In genomic region chr7:52689912-52690311, GRCh38 we compare ENCODE assay signal across 28 cellular contexts.
DNase-seq lines count a peak whose midpoint lies in the region; ATAC-seq, FAIRE-seq and TF ChIP-seq lines count a peak whose summit lies in the region.
"Had no signal": no experiment of that assay in that cellular context is flagged by ENCODE, and none has a peak within 500 bp of the region (broad histone marks: within the 10 kb centered on the region; RNA-seq: fewer than 3 reads in every experiment).

No MANE protein-coding gene starts in this region.

- ATAC-seq in GM23338 (no peak), GM18505 (IDR thresholded peaks at IDR 0.05; ENCODE audit: unreplicated experiment) (no peak), HepG2 (no peak)

- no peaks in the 10 kb centered on the region for H3K9me3 Mint-ChIP-seq in GM23338

- H2AFZ ChIP-seq in GM23338 (no peak overlapping the region), HepG2 (ENCODE audit: low read length) (no peak overlapping the region)
- H2AFZ ChIP-seq: PC-9 had no signal

- in situ Hi-C loops in HepG2 (cut with HindIII; ENCODE audit: extremely low pct_ligation_motif_present, low pct_unique_long_range_greater_than_20kb), result no loop called here

- no peak overlapping the region for H3K27ac ChIP-seq in GM23338 (ENCODE audit: low read depth)
- H3K27ac ChIP-seq in HepG2 (ENCODE audit: extremely low read length, insufficient read depth, low read length), result no peak overlapping the region
- no peak overlapping the region for H3K27ac ChIP-seq in small intestine (ENCODE audit: low read depth in 1 of 2, low read length in 1 of 2)
- H3K27ac ChIP-seq: 22Rv1, BLaER1, PC-9, RWPE1, SK-N-MC had no signal

- no peaks in the 10 kb centered on the region for H3K36me3 Mint-ChIP-seq in GM23338 (ENCODE audit: low read depth)
- H3K36me3 Mint-ChIP-seq: CD4-positive, alpha-beta memory T cell had no signal

- no peak overlapping the region for H3K4me3 ChIP-seq in GM23338
- H3K4me3 ChIP-seq in NB4 (ENCODE audit: low read depth, low read length), result no peak overlapping the region
- H3K4me3 ChIP-seq in HepG2 (replicated peaks in 1 of 3; ENCODE audit: insufficient read depth in 1 of 3, low read depth in 2 of 3, low read length in 3 of 3), result no peak overlapping the region
- H3K4me3 ChIP-seq in small intestine (ENCODE audit: low read depth in 1 of 2, low read length in 2 of 2), result no peak overlapping the region
- H3K4me3 ChIP-seq: BLaER1, PC-9, SK-N-MC had no signal

- intact Hi-C loops in HepG2 (cut with micrococcal nuclease; ENCODE audit: unreplicated experiment), result no loop called here

- H3K36me3 ChIP-seq in GM23338 (ENCODE audit: insufficient read depth) (no peaks in the 10 kb centered on the region), HepG2 (replicated peaks in 1 of 2; ENCODE audit: control insufficient read depth in 1 of 2, insufficient read depth in 2 of 2, low read length in 2 of 2) (no peaks in the 10 kb centered on the region), small intestine (ENCODE audit: control insufficient read depth in 2 of 2, insufficient read depth in 2 of 2, low read length in 2 of 2) (no peaks in the 10 kb centered on the region)
- H3K36me3 ChIP-seq: BLaER1 had no signal

- H3K9me2 ChIP-seq in GM23338 (ENCODE audit: insufficient read depth), result peaks cover 9% of the 10 kb centered on the region; the same call in 1 of the 2 replicates

- H3K4me3 Mint-ChIP-seq in GM23338, result no peak overlapping the region

- TF ChIP-seq RAD21 in HepG2 (CRISPR knock-in tag; IDR thresholded peaks at IDR 0.05), result no peak

- BruUV-seq in HepG2 (replicated peaks; lab: Mats Ljungman, UMichigan), result no TSS peak

- TF ChIP-seq POLR2A in NB4 (IDR thresholded peaks at IDR 0.05; ENCODE audit: extremely low read depth, insufficient read length), result no peak
- no peak for TF ChIP-seq POLR2A in GM18505 (IDR thresholded peaks at IDR 0.05; ENCODE audit: borderline replicate concordance, extremely low read depth, insufficient read depth, insufficient read length)
- TF ChIP-seq POLR2A in GM12892 (IDR thresholded peaks at IDR 0.05; ENCODE audit: low read depth, low read length), result no peak
- no peak for TF ChIP-seq POLR2A in HepG2 (IDR thresholded peaks at IDR 0.05; ENCODE audit: insufficient read depth in 1 of 2, low read depth in 2 of 2, low read length in 2 of 2)

- TF ChIP-seq CTCF in GM23338 (conservative IDR thresholded peaks at IDR 0.05; ENCODE audit: low read depth in 2 of 2) (no peak), NB4 (IDR thresholded peaks at IDR 0.05; ENCODE audit: low read depth, low read length) (no peak), HepG2 (CRISPR knock-in tag; IDR thresholded peaks at IDR 0.05) (no peak)

- CTCF ChIA-PET in HepG2 (lab: Yijun Ruan, JAX; ENCODE audit: low intra/inter-chr PET ratio, low total read pairs), result no interaction called here

- no peaks in the 10 kb centered on the region for H3K27me3 ChIP-seq in GM23338 (ENCODE audit: insufficient read depth)
- H3K27me3 ChIP-seq in HepG2 (ENCODE audit: control insufficient read depth in 1 of 2, insufficient read depth in 2 of 2, low read length in 2 of 2), result no peaks in the 10 kb centered on the region
- H3K27me3 ChIP-seq in small intestine (ENCODE audit: control insufficient read depth in 2 of 2, insufficient read depth in 2 of 2, low read length in 2 of 2), result no peaks in the 10 kb centered on the region
- H3K27me3 ChIP-seq: BLaER1 had no signal

- H3K27me3 Mint-ChIP-seq in GM23338 (ENCODE audit: insufficient read depth, low read depth, poor library complexity), result no peaks in the 10 kb centered on the region
- H3K27me3 Mint-ChIP-seq: CD4-positive, alpha-beta memory T cell had no signal

- DNase-seq in GM23338 (ENCODE audit: low spot score) (peak; percentile 25), NB4 (ENCODE audit: low read depth) (peak; percentile 10), astrocyte of the hippocampus (ENCODE audit: low read depth, low spot score) (peak; percentile 65), myocyte (ENCODE audit: low read depth) (peak; percentile 47), GM12892 (ENCODE audit: insufficient read length) (no peak), HepG2 (ENCODE audit: low spot score) (no peak), small intestine (no peak)
- DNase-seq: ACHN; Caco-2; CD4-positive, alpha-beta memory T cell; DMS 273 treated with DMSO at 0.1 percent for 48 hours; DMS79 treated with DMSO at 0.1 percent for 48 hours; GOT3; KG1; MV-4-11; NCI-H1694; NCI-H2081; NCI-H2171; NCI-H446 treated with DMSO at 0.1 percent for 48 hours; NCI-H526 treated with DMSO at 0.1 percent for 48 hours; PC-9; SHP77 treated with DMSO at 0.1 percent for 48 hours; SW 1271 had no signal

- POLR2A ChIA-PET in HepG2 (lab: Yijun Ruan, JAX), result no interaction called here

- H4K20me1 ChIP-seq in GM23338 (replicated peaks; ENCODE audit: insufficient read depth), result no peaks in the 10 kb centered on the region
- no peaks in the 10 kb centered on the region for H4K20me1 ChIP-seq in HepG2 (ENCODE audit: insufficient read depth, low read length)
- H4K20me1 ChIP-seq: BLaER1 had no signal

- H3K4me1 ChIP-seq in GM23338 (ENCODE audit: insufficient read depth) (no peaks in the 10 kb centered on the region; the same call in 1 of the 2 replicates), HepG2 (ENCODE audit: insufficient read depth, low read length) (no peaks in the 10 kb centered on the region), small intestine (ENCODE audit: control insufficient read depth in 2 of 2, insufficient read depth in 1 of 2, low read depth in 1 of 2, low read length in 1 of 2) (no peaks in the 10 kb centered on the region)
- H3K4me1 ChIP-seq: BLaER1, Caco-2 had no signal

- no peak for TF ChIP-seq EP300 in HepG2 (IDR thresholded peaks at IDR 0.05; ENCODE audit: low read depth in 2 of 2, low read length in 2 of 2)
- no peak for TF ChIP-seq EP300 in HepG2 (CRISPR knock-in tag; IDR thresholded peaks at IDR 0.05; ENCODE audit: borderline replicate concordance)

- H3K4me1 Mint-ChIP-seq in GM23338, result peaks cover 7% of the 10 kb centered on the region; the same call in 1 of the 3 replicates
- H3K4me1 Mint-ChIP-seq: CD4-positive, alpha-beta memory T cell had no signal

- no peaks in the 10 kb centered on the region for H3F3A ChIP-seq in GM23338 (replicated peaks; ENCODE audit: low read depth)

- no peak overlapping the region for H3K27ac Mint-ChIP-seq in GM23338
- H3K27ac Mint-ChIP-seq: CD4-positive, alpha-beta memory T cell had no signal

- 6% methylated on average over 2 of the region's 2 CpGs for WGBS in HepG2 (ENCODE audit: low lambda C conversion rate)
- 84 to 93% (median 87%) methylated on average over 2 of the region's 2 CpGs for WGBS in small intestine, 3 donors

- no peak overlapping the region for H3K9ac ChIP-seq in HepG2 (ENCODE audit: insufficient read depth, low read depth, low read length)
- H3K9ac ChIP-seq: BLaER1 had no signal

- no peak for FAIRE-seq in GM12892 (lab: Jason Lieb, UNC)
- no peak for FAIRE-seq in HepG2 (lab: Jason Lieb, UNC)
- no peak for FAIRE-seq in small intestine (lab: Jason Lieb, UNC)

- H3K4me2 ChIP-seq in GM23338 (no peak overlapping the region), HepG2 (ENCODE audit: low read depth, low read length) (no peak overlapping the region)
- H3K4me2 ChIP-seq: BLaER1, PC-9 had no signal

- no peaks in the 10 kb centered on the region for H3K79me2 ChIP-seq in GM23338 (replicated peaks; ENCODE audit: insufficient read depth)
- H3K79me2 ChIP-seq in HepG2 (ENCODE audit: insufficient read depth, low read length), result no peaks in the 10 kb centered on the region

- peaks cover 36% of the 10 kb centered on the region for H3K9me3 ChIP-seq in HepG2 (ENCODE audit: low read length)
- H3K9me3 ChIP-seq in small intestine (ENCODE audit: control insufficient read depth, low read depth), result no peaks in the 10 kb centered on the region
- H3K9me3 ChIP-seq: BLaER1, Caco-2 had no signal

TF ChIP-seq in GM23338, 12 proteins besides CTCF, POLR2A, EP300 and RAD21 (continues in another document):
- no peak for TF ChIP-seq EZH2 (IDR thresholded peaks at IDR 0.05; ENCODE audit: low read depth, unreplicated experiment)

TF ChIP-seq in HepG2, 621 proteins besides CTCF, POLR2A, EP300 and RAD21:
- TF ChIP-seq ELF3 (CRISPR knock-in tag; IDR thresholded peaks at IDR 0.05), result no peak

Comparison
In these comparisons a context has a peak if more than half of its experiments do, and no peak if none do; other contexts are left out.
1. DNase-seq: peak in GM23338 (single experiment), NB4 (single experiment), astrocyte of the hippocampus (single experiment) and myocyte (single experiment); none in GM12892 (single experiment), HepG2 (single experiment) and small intestine (single experiment).